In genomic region chr14:21526672-21527319, GRCh38 we compare ENCODE assay signal across 9 cellular contexts. TPM values are rescaled to one million over a fixed set of nuclear protein-coding genes. Genes with fewer than 3 reads are reported as not detected.
A peak's percentile ranks its signal among the peaks of the same experiment; 100 is the strongest.
DNase-seq lines count a peak whose midpoint lies in the region; ATAC-seq and TF ChIP-seq lines count a peak whose summit lies in the region.
"Had no signal": no experiment of that assay in that cellular context is flagged by ENCODE, and none has a peak within 500 bp of the region (broad histone marks: within the 10 kb centered on the region; RNA-seq: fewer than 3 reads in every experiment).

No MANE protein-coding gene starts in this region.

- 0% methylated on average over 13 of the region's 13 CpGs for WGBS in ectodermal cell, 2 experiments

- no peaks in the 10 kb centered on the region for H3K27me3 Mint-ChIP-seq in nephron (ENCODE audit: low read depth)

- H3K27me3 ChIP-seq in ectodermal cell (ENCODE audit: control insufficient read depth, insufficient read depth, low read length, poor library complexity, severe bottlenecking): no peaks in the 10 kb centered on the region

- no peaks in the 10 kb centered on the region for H3K9me3 ChIP-seq in ectodermal cell (ENCODE audit: control insufficient read depth, low read length)

- peaks cover 34% of the 10 kb centered on the region for H3K36me3 ChIP-seq in ectodermal cell (ENCODE audit: control insufficient read depth, insufficient read depth, low read length)

- ATAC-seq in GM19452 (IDR thresholded peaks at IDR 0.05; ENCODE audit: unreplicated experiment) (no peak), GM19467 (IDR thresholded peaks at IDR 0.05; ENCODE audit: unreplicated experiment) (no peak)

- no peak for TF ChIP-seq CTCF in nephron (IDR thresholded peaks at IDR 0.05; ENCODE audit: unreplicated experiment in 3 of 3)

- H3K36me3 Mint-ChIP-seq in nephron (ENCODE audit: low read depth): peaks cover 31% of the 10 kb centered on the region

- H3K4me3 ChIP-seq in ectodermal cell (ENCODE audit: insufficient read depth, low read depth, low read length): peak overlapping the region; percentile 84

- H3K4me1 Mint-ChIP-seq in nephron: peaks cover 19% of the 10 kb centered on the region

- peak overlapping the region; percentile 97 for H3K27ac ChIP-seq in ectodermal cell (ENCODE audit: insufficient read depth, low read depth, low read length, poor library complexity, severe bottlenecking)

- H3K4me1 ChIP-seq in ectodermal cell (ENCODE audit: control insufficient read depth, insufficient read depth, low read length): peaks cover 63% of the 10 kb centered on the region

- no peaks in the 10 kb centered on the region for H3K9me3 Mint-ChIP-seq in nephron

- H3K27ac Mint-ChIP-seq in nephron: peak overlapping the region; percentile 93 to 98 (median 94)

- H3K4me3 Mint-ChIP-seq in nephron: peak overlapping the region; percentile 87 to 92 (median 89)

- DNase-seq in NCI-H2029 (lab: John Stamatoyannopoulos, UW) (peak; percentile 26), NCI-H2029 treated with DMSO at 0.1 percent for 48 hours (lab: John Stamatoyannopoulos, UW) (no peak), NCI-H2227 treated with DMSO at 0.1 percent for 48 hours (lab: John Stamatoyannopoulos, UW) (peak; percentile 72), mesenteric fat pad (ENCODE audit: low spot score) (no peak)

RNA-seq across cellular contexts. Expression of gene SALL2, which starts 0.7 kb away (rescaled TPM):
- polyA plus RNA-seq in ectodermal cell (2013, experiment 1 of 4): 259 TPM
- 325 TPM for polyA plus RNA-seq in ectodermal cell (2013, experiment 2 of 4)
- 247 TPM for polyA plus RNA-seq in ectodermal cell (2013, experiment 3 of 4)
- 284 TPM for polyA plus RNA-seq in ectodermal cell (2013, experiment 4 of 4)
- 2.6 TPM for total RNA-seq in mesenteric fat pad

RNA-seq across cellular contexts. Expression of gene METTL3, which starts 15.7 kb away (rescaled TPM):
- 108 TPM for polyA plus RNA-seq in ectodermal cell (2013, experiment 1 of 4)
- 97.3 TPM for polyA plus RNA-seq in ectodermal cell (2013, experiment 2 of 4)
- 71.6 TPM for polyA plus RNA-seq in ectodermal cell (2013, experiment 3 of 4)
- 80.0 TPM for polyA plus RNA-seq in ectodermal cell (2013, experiment 4 of 4)
- total RNA-seq in mesenteric fat pad: 37.0 TPM

RNA-seq across cellular contexts. Expression of gene TOX4, which starts 49.8 kb away (rescaled TPM):
- 57.3 TPM for polyA plus RNA-seq in ectodermal cell (2013, experiment 1 of 4)
- polyA plus RNA-seq in ectodermal cell (2013, experiment 2 of 4): 57.2 TPM
- polyA plus RNA-seq in ectodermal cell (2013, experiment 3 of 4): 33.6 TPM
- polyA plus RNA-seq in ectodermal cell (2013, experiment 4 of 4): 40.0 TPM
- 85.0 TPM for total RNA-seq in mesenteric fat pad

RNA-seq across cellular contexts. Expression of gene RAB2B, which starts 50.0 kb away (rescaled TPM):
- 34.7 TPM for polyA plus RNA-seq in ectodermal cell (2013, experiment 1 of 4)
- polyA plus RNA-seq in ectodermal cell (2013, experiment 2 of 4): 35.5 TPM
- polyA plus RNA-seq in ectodermal cell (2013, experiment 3 of 4): 25.7 TPM
- 28.2 TPM for polyA plus RNA-seq in ectodermal cell (2013, experiment 4 of 4)
- total RNA-seq in mesenteric fat pad: 24.2 TPM

RNA-seq across cellular contexts. Expression of gene OR10G3, which starts 53.1 kb away (rescaled TPM):
- not detected for polyA plus RNA-seq in ectodermal cell (2013, experiment 1 of 4)
- not detected for polyA plus RNA-seq in ectodermal cell (2013, experiment 2 of 4)
- not detected for polyA plus RNA-seq in ectodermal cell (2013, experiment 3 of 4)
- polyA plus RNA-seq in ectodermal cell (2013, experiment 4 of 4): not detected
- total RNA-seq in mesenteric fat pad: not detected
- total RNA-seq: activated CD8-positive, alpha-beta memory T cell treated with anti-CD3 and anti-CD28 coated beads for 36 hours had no signal

Comparison
In these comparisons a context has a peak if more than half of its experiments do, and no peak if none do; other contexts are left out.
1. DNase-seq: peak in NCI-H2029 (single experiment) and NCI-H2227 treated with DMSO at 0.1 percent for 48 hours (single experiment); none in NCI-H2029 treated with DMSO at 0.1 percent for 48 hours (single experiment) and mesenteric fat pad (single experiment).